In the genomic region with DNA sequence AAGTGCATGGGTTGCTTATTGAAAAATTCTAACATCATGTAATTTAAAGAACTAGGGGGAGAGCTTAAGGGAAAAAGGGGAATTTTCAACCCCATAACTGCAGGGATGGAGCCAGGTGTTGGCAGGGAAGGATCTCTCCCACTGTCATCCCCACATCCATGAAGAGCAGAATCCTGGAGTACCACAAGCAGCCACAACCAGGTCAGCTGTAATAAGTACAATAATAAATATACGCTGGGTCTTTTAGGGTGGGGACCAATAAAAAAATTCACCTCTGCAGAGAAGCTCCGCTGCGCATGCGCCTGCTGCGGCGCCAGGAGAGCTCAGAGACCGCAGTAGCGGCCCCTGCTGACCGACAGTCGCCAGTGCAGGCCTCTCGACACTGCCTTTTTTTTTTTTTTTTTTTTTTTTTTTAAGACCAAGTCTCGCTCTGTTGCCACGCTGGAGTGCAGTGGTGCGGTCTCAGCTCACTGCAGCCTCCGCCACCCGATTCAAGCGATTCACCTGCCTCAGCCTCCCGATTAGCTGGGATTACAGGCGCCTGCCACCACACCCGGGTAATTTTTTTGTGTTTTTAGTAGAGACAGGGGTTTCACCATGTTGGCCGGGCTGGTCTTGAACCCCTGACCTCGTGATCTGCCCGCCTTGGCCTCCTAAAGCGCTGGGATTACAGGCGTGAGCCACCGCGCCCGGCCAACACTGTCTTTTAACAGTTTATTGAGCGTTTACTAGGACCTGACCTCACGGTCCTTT, we compare ENCODE assay signal across 8 cellular contexts. TPM values are rescaled to one million over a fixed set of nuclear protein-coding genes. Genes with fewer than 3 reads are reported as not detected.
DNase-seq lines count a peak whose midpoint lies in the region; ATAC-seq and TF ChIP-seq lines count a peak whose summit lies in the region.

No MANE protein-coding gene starts in this region.

- peak overlapping the region; percentile 86 for H3K27ac ChIP-seq in RWPE2 (ENCODE audit: poor library complexity, severe bottlenecking)

- H3K4me1 Mint-ChIP-seq in activated T-helper 2 cell treated with anti-CD3 and anti-CD28 coated beads, Interferon-gamma antibody, Interleukin-2, Interleukin-4, amounts not matched to agents 10 μg/mL and 5 μg/mL and 100 μg/mL, durations not matched to agents 14 hours and 24 hours and 36 hours (ENCODE audit: low read depth): peaks cover 31% of the 10 kb centered on the region
- peaks cover 44% of the 10 kb centered on the region for H3K4me1 Mint-ChIP-seq in nephron progenitor cell

- no peak for ATAC-seq in RWPE2 (ENCODE audit: low read depth)
- ATAC-seq in stimulated activated naive CD8-positive, alpha-beta T cell treated with anti-CD3 and anti-CD28 coated beads, Interleukin-15, Interleukin-2, amounts not matched to agents 100 U/mL and 50 U/mL, for 24 hours: peak; percentile 33

- H3K36me3 ChIP-seq in MG63 (peaks cover 23% of the 10 kb centered on the region), RWPE2 (ENCODE audit: low read depth) (peaks cover 23% of the 10 kb centered on the region)

- H3K4me3 ChIP-seq in MG63 (no peak overlapping the region), RWPE2 (ENCODE audit: severe bottlenecking) (peak overlapping the region; percentile 31), fibroblast of the aortic adventitia (ENCODE audit: low read depth, low read length) (peak overlapping the region; percentile 48)

- no peaks in the 10 kb centered on the region for H3K27me3 ChIP-seq in MG63
- no peaks in the 10 kb centered on the region for H3K27me3 ChIP-seq in RWPE2 (ENCODE audit: insufficient read depth, poor library complexity, severe bottlenecking)

- H3K9me3 Mint-ChIP-seq in activated T-helper 2 cell treated with anti-CD3 and anti-CD28 coated beads, Interferon-gamma antibody, Interleukin-2, Interleukin-4, amounts not matched to agents 10 μg/mL and 5 μg/mL and 100 μg/mL, durations not matched to agents 14 hours and 24 hours and 36 hours: peaks cover 3% of the 10 kb centered on the region
- peaks cover 6% of the 10 kb centered on the region for H3K9me3 Mint-ChIP-seq in nephron progenitor cell

- H3K36me3 Mint-ChIP-seq in activated T-helper 2 cell treated with anti-CD3 and anti-CD28 coated beads, Interferon-gamma antibody, Interleukin-2, Interleukin-4, amounts not matched to agents 10 μg/mL and 5 μg/mL and 100 μg/mL, durations not matched to agents 14 hours and 24 hours and 36 hours (ENCODE audit: low read depth): peaks cover 26% of the 10 kb centered on the region
- H3K36me3 Mint-ChIP-seq in nephron progenitor cell (ENCODE audit: low read depth): peaks cover 15% of the 10 kb centered on the region

- no peaks in the 10 kb centered on the region for H3K27me3 Mint-ChIP-seq in activated T-helper 2 cell treated with anti-CD3 and anti-CD28 coated beads, Interferon-gamma antibody, Interleukin-2, Interleukin-4, amounts not matched to agents 10 μg/mL and 5 μg/mL and 100 μg/mL, durations not matched to agents 14 hours and 24 hours and 36 hours (ENCODE audit: low read depth)
- peaks cover 32% of the 10 kb centered on the region for H3K27me3 Mint-ChIP-seq in nephron progenitor cell (ENCODE audit: low read depth, poor library complexity)

- TF ChIP-seq CTCF in RWPE2 (IDR thresholded peaks at IDR 0.05; ENCODE audit: poor library complexity, severe bottlenecking) (peak; percentile 88), fibroblast of the aortic adventitia (IDR thresholded peaks at IDR 0.05; ENCODE audit: insufficient read depth, low read length) (peak; percentile 90), nephron progenitor cell (IDR thresholded peaks at IDR 0.05) (peak; percentile 93)

- no peaks in the 10 kb centered on the region for H3K9me3 ChIP-seq in MG63
- H3K9me3 ChIP-seq in RWPE2 (ENCODE audit: severe bottlenecking): no peaks in the 10 kb centered on the region

- DNase-seq in NK-92 treated with Interleukin-12 subunit alpha and Interleukin-12 subunit beta, amount 100 ng/mL, for 24 hours (lab: John Stamatoyannopoulos, UW): peak; percentile 79
- DNase-seq in NK-92 (lab: John Stamatoyannopoulos, UW; ENCODE audit: unreplicated experiment) (no peak), MG63 (peak; percentile 68), RWPE2 (ENCODE audit: low spot score) (peak; percentile 79), fibroblast of the aortic adventitia (ENCODE audit: low read depth) (peak; percentile 88), nephron progenitor cell (peak; percentile 88)
- peak; percentile 85 for DNase-seq in activated T-helper 2 cell treated with anti-CD3 and anti-CD28 coated beads, Interferon-gamma antibody, Interleukin-2, Interleukin-4, amounts not matched to agents 10 μg/mL and 5 μg/mL and 100 μg/mL, durations not matched to agents 14 hours and 24 hours and 36 hours (ENCODE audit: low spot score)
- peak; percentile 90 for DNase-seq in stimulated activated naive CD8-positive, alpha-beta T cell treated with anti-CD3 and anti-CD28 coated beads, Interleukin-15, Interleukin-2, amounts not matched to agents 100 U/mL and 50 U/mL, for 24 hours

- intact Hi-C loops in activated T-helper 2 cell treated with anti-CD3 and anti-CD28 coated beads, Interferon-gamma antibody, Interleukin-2, Interleukin-4, amounts not matched to agents 10 μg/mL and 5 μg/mL and 100 μg/mL, durations not matched to agents 14 hours and 24 hours and 36 hours (cut with micrococcal nuclease): loop anchor here (1.0 to 10.0 kb wide), 3 partner anchors 79 to 223 kb away; partner anchors contain the start of genes ANKRD24, APBA3, MRPL54 and SIRT6

- peaks cover 9% of the 10 kb centered on the region for H3K4me1 ChIP-seq in RWPE2 (ENCODE audit: insufficient read depth, poor library complexity, severe bottlenecking)

- peak overlapping the region; percentile 82 for H3K4me3 Mint-ChIP-seq in activated T-helper 2 cell treated with anti-CD3 and anti-CD28 coated beads, Interferon-gamma antibody, Interleukin-2, Interleukin-4, amounts not matched to agents 10 μg/mL and 5 μg/mL and 100 μg/mL, durations not matched to agents 14 hours and 24 hours and 36 hours (ENCODE audit: low read depth)
- peak overlapping the region; percentile 64 for H3K4me3 Mint-ChIP-seq in nephron progenitor cell

- peak overlapping the region; percentile 80 for H3K27ac Mint-ChIP-seq in activated T-helper 2 cell treated with anti-CD3 and anti-CD28 coated beads, Interferon-gamma antibody, Interleukin-2, Interleukin-4, amounts not matched to agents 10 μg/mL and 5 μg/mL and 100 μg/mL, durations not matched to agents 14 hours and 24 hours and 36 hours
- H3K27ac Mint-ChIP-seq in nephron progenitor cell: no peak overlapping the region

RNA-seq across cellular contexts. Expression of gene EEF2, which starts 2.5 kb away (rescaled TPM):
- 1,092 and 1,573 TPM in 2 replicates for total RNA-seq in MG63 (2014; rRNA removed; shearing (Covaris generic); ENCODE audit: low replicate concordance)
- 2,377 and 2,451 TPM in 2 replicates for total RNA-seq in activated T-helper 2 cell treated with anti-CD3 and anti-CD28 coated beads, Interferon-gamma antibody, Interleukin-2, Interleukin-4, amounts not matched to agents 10 μg/mL and 5 μg/mL and 100 μg/mL, durations not matched to agents 14 hours and 24 hours and 36 hours
- total RNA-seq in fibroblast of the aortic adventitia (ENCODE audit: low replicate concordance): 1,127 and 1,964 TPM in 2 replicates

RNA-seq across cellular contexts. Expression of gene DAPK3, which starts 16.9 kb away (rescaled TPM):
- 123 and 126 TPM in 2 replicates for total RNA-seq in MG63 (2014; rRNA removed; shearing (Covaris generic); ENCODE audit: low replicate concordance)
- total RNA-seq in activated T-helper 2 cell treated with anti-CD3 and anti-CD28 coated beads, Interferon-gamma antibody, Interleukin-2, Interleukin-4, amounts not matched to agents 10 μg/mL and 5 μg/mL and 100 μg/mL, durations not matched to agents 14 hours and 24 hours and 36 hours: 40.1 and 43.3 TPM in 2 replicates
- 64.7 and 82.8 TPM in 2 replicates for total RNA-seq in fibroblast of the aortic adventitia (ENCODE audit: low replicate concordance)

RNA-seq across cellular contexts. Expression of gene PIAS4, which starts 19.7 kb away (rescaled TPM):
- 7.4 and 10.4 TPM in 2 replicates for total RNA-seq in MG63 (2014; rRNA removed; shearing (Covaris generic); ENCODE audit: low replicate concordance)
- 31.5 and 36.3 TPM in 2 replicates for total RNA-seq in activated T-helper 2 cell treated with anti-CD3 and anti-CD28 coated beads, Interferon-gamma antibody, Interleukin-2, Interleukin-4, amounts not matched to agents 10 μg/mL and 5 μg/mL and 100 μg/mL, durations not matched to agents 14 hours and 24 hours and 36 hours
- total RNA-seq in fibroblast of the aortic adventitia (ENCODE audit: low replicate concordance): 21.5 and 23.8 TPM in 2 replicates

RNA-seq across cellular contexts. Expression of gene NMRK2, which starts 54.9 kb away (rescaled TPM):
- not detected in 2 replicates for total RNA-seq in MG63 (2014; rRNA removed; shearing (Covaris generic); ENCODE audit: low replicate concordance)
- not detected in 2 replicates for total RNA-seq in activated T-helper 2 cell treated with anti-CD3 and anti-CD28 coated beads, Interferon-gamma antibody, Interleukin-2, Interleukin-4, amounts not matched to agents 10 μg/mL and 5 μg/mL and 100 μg/mL, durations not matched to agents 14 hours and 24 hours and 36 hours
- total RNA-seq in fibroblast of the aortic adventitia (ENCODE audit: low replicate concordance): not detected in 2 replicates
